10 cellular contexts compared by ENCODE assay signal in genomic region chr16:8885674-8886592, GRCh38. TPM values are rescaled to one million over a fixed set of nuclear protein-coding genes. Genes with fewer than 3 reads are reported as not detected.
DNase-seq lines count a peak whose midpoint lies in the region; ATAC-seq and TF ChIP-seq lines count a peak whose summit lies in the region.
"Had no signal": no experiment of that assay in that cellular context is flagged by ENCODE, and none has a peak within 500 bp of the region (broad histone marks: within the 10 kb centered on the region; RNA-seq: fewer than 3 reads in every experiment).

No MANE protein-coding gene starts in this region.

- no peaks in the 10 kb centered on the region for H3K9me3 ChIP-seq in tibial artery
- no peaks in the 10 kb centered on the region for H3K9me3 ChIP-seq in A673 (ENCODE audit: low read depth, low read length, poor library complexity, severe bottlenecking)

- H3K4me1 ChIP-seq in tibial artery (peaks cover 0 to 16% (median 7%) of the 10 kb centered on the region in 4 donors), A673 (ENCODE audit: insufficient read depth, low read length, poor library complexity, severe bottlenecking) (no peaks in the 10 kb centered on the region)

- H3K27ac Mint-ChIP-seq in activated T-cell treated with anti-CD3 and anti-CD28 coated beads, Interleukin-2, amount 50 U/mL, for 72 hours: no peak overlapping the region
- peak overlapping the region; percentile 86 for H3K27ac Mint-ChIP-seq in stimulated activated effector memory CD8-positive, alpha-beta T cell treated with anti-CD3 and anti-CD28 coated beads, Interleukin-12 subunit alpha, Interleukin-12 subunit beta, amount 100 ng/mL, for 72 hours

- no peak for DNase-seq in activated T-cell treated with anti-CD3 and anti-CD28 coated beads, Interleukin-2, amount 50 U/mL, for 72 hours
- DNase-seq in activated T-cell treated with anti-CD3 and anti-CD28 coated beads for 4 hours: no peak
- peak; percentile 52 for DNase-seq in SK-N-DZ (ENCODE audit: low spot score)
- peak; percentile 71 for DNase-seq in glomerular visceral epithelial cell (ENCODE audit: extremely low spot score)
- DNase-seq in stimulated activated effector memory CD8-positive, alpha-beta T cell treated with anti-CD3 and anti-CD28 coated beads, Interleukin-12 subunit alpha, Interleukin-12 subunit beta, amount 100 ng/mL, for 72 hours (ENCODE audit: low spot score in 2 of 2): no peak
- DNase-seq in tibial artery: no peak
- no peak for DNase-seq in A673 (ENCODE audit: low spot score)
- DNase-seq: activated effector memory CD4-positive, alpha-beta T cell treated with Interleukin-2 at 50 U/mL for 16 hours had no signal

- H3K36me3 ChIP-seq in tibial artery: peaks cover 10 to 25% (median 16%) of the 10 kb centered on the region in 3 donors
- H3K36me3 ChIP-seq in A673 (ENCODE audit: insufficient read depth, low read length, poor library complexity, severe bottlenecking): peaks cover 17% of the 10 kb centered on the region

- intact Hi-C loops in tibial artery (cut with DNase I; ENCODE audit: low total_unique reads): loop anchor here (5.0 kb wide), 1 partner anchor 224 kb away; no protein-coding TSS in a partner anchor
- intact Hi-C loops in A673 (cut with micrococcal nuclease; ENCODE audit: unreplicated experiment): no loop called here

- POLR2A ChIA-PET in A673 (lab: Charles Lee; ENCODE audit: low non-redundant PET): no interaction called here

- peaks cover 18% of the 10 kb centered on the region for H3K4me1 Mint-ChIP-seq in activated T-cell treated with anti-CD3 and anti-CD28 coated beads, Interleukin-2, amount 50 U/mL, for 72 hours (ENCODE audit: low read depth)
- H3K4me1 Mint-ChIP-seq in stimulated activated effector memory CD8-positive, alpha-beta T cell treated with anti-CD3 and anti-CD28 coated beads, Interleukin-12 subunit alpha, Interleukin-12 subunit beta, amount 100 ng/mL, for 72 hours: peaks cover 34% of the 10 kb centered on the region

- no TSS peak for BruUV-seq in A673 (replicated peaks; lab: Mats Ljungman, UMichigan)

- peaks cover 12% of the 10 kb centered on the region for H3K27me3 Mint-ChIP-seq in activated T-cell treated with anti-CD3 and anti-CD28 coated beads, Interleukin-2, amount 50 U/mL, for 72 hours (ENCODE audit: low read depth)

- peaks cover 0 to 8% of the 10 kb centered on the region in 2 donors for H3K27me3 ChIP-seq in tibial artery
- no peaks in the 10 kb centered on the region for H3K27me3 ChIP-seq in A673 (replicated peaks; ENCODE audit: insufficient read depth, low read depth, low read length, poor library complexity)

- H3K4me3 Mint-ChIP-seq in activated T-cell treated with anti-CD3 and anti-CD28 coated beads, Interleukin-2, amount 50 U/mL, for 72 hours: no peak overlapping the region
- H3K4me3 Mint-ChIP-seq in stimulated activated effector memory CD8-positive, alpha-beta T cell treated with anti-CD3 and anti-CD28 coated beads, Interleukin-12 subunit alpha, Interleukin-12 subunit beta, amount 100 ng/mL, for 72 hours: peak overlapping the region; percentile 19

- H3K27ac ChIP-seq in tibial artery (no peak overlapping the region), A673 (ENCODE audit: low read depth, low read length, poor library complexity, severe bottlenecking) (no peak overlapping the region)

- H3K4me3 ChIP-seq in tibial artery (no peak overlapping the region), A673 (ENCODE audit: low read depth, low read length, poor library complexity, severe bottlenecking) (no peak overlapping the region)

- CTCF ChIA-PET in A673 (lab: Charles Lee): interaction anchor here (0.9 kb wide), 1 partner anchor 249 kb away, joined by 3 read pairs; no protein-coding TSS in a partner anchor

- no peak for TF ChIP-seq CTCF in tibial artery (IDR thresholded peaks at IDR 0.05)
- no peak for TF ChIP-seq CTCF in A673 (conservative IDR thresholded peaks at IDR 0.05; ENCODE audit: low read depth, low read length)

- peaks cover 0 to 2% of the 10 kb centered on the region in 2 donors for H3K36me3 Mint-ChIP-seq in activated T-cell treated with anti-CD3 and anti-CD28 coated beads, Interleukin-2, amount 50 U/mL, for 72 hours (ENCODE audit: insufficient read depth in 2 of 2)
- peaks cover 44% of the 10 kb centered on the region for H3K36me3 Mint-ChIP-seq in stimulated activated effector memory CD8-positive, alpha-beta T cell treated with anti-CD3 and anti-CD28 coated beads, Interleukin-12 subunit alpha, Interleukin-12 subunit beta, amount 100 ng/mL, for 72 hours

- no peaks in the 10 kb centered on the region for H3K9me3 Mint-ChIP-seq in activated T-cell treated with anti-CD3 and anti-CD28 coated beads, Interleukin-2, amount 50 U/mL, for 72 hours
- H3K9me3 Mint-ChIP-seq in stimulated activated effector memory CD8-positive, alpha-beta T cell treated with anti-CD3 and anti-CD28 coated beads, Interleukin-12 subunit alpha, Interleukin-12 subunit beta, amount 100 ng/mL, for 72 hours: no peaks in the 10 kb centered on the region

- peak; percentile 18 to 30 for ATAC-seq in activated T-cell treated with anti-CD3 and anti-CD28 coated beads, Interleukin-2, amount 50 U/mL, for 72 hours (replicated peaks in 1 of 2)
- peak; percentile 53 for ATAC-seq in stimulated activated effector memory CD8-positive, alpha-beta T cell treated with anti-CD3 and anti-CD28 coated beads, Interleukin-12 subunit alpha, Interleukin-12 subunit beta, amount 100 ng/mL, for 72 hours
- no peak for ATAC-seq in GM21447 (IDR thresholded peaks at IDR 0.05; ENCODE audit: unreplicated experiment)

RNA-seq across cellular contexts. Expression of gene LITAFD, which starts 3.8 kb away (rescaled TPM):
- not detected for total RNA-seq in activated T-cell treated with anti-CD3 and anti-CD28 coated beads, Interleukin-2, amount 50 U/mL, for 72 hours
- not detected in 2 replicates for polyA plus RNA-seq in SK-N-DZ (2014; cell fraction: cytosol; rRNA removed)
- polyA plus RNA-seq in SK-N-DZ (2014; cell fraction: nucleus; rRNA removed): not detected in 2 replicates
- not detected in 2 replicates for total RNA-seq in A673 (2021)
- total RNA-seq: omental fat pad had no signal

RNA-seq across cellular contexts. Expression of gene CARHSP1, which starts 17.1 kb away (rescaled TPM):
- total RNA-seq in activated T-cell treated with anti-CD3 and anti-CD28 coated beads, Interleukin-2, amount 50 U/mL, for 72 hours: 10 to 100 TPM; 71.4 to 73.1 TPM
- polyA plus RNA-seq in SK-N-DZ (2014; cell fraction: cytosol; rRNA removed): 257 and 292 TPM in 2 replicates
- 158 and 171 TPM in 2 replicates for polyA plus RNA-seq in SK-N-DZ (2014; cell fraction: nucleus; rRNA removed)
- 316 and 329 TPM in 2 replicates for total RNA-seq in A673 (2021)

Comparison
In these comparisons a context has a peak if more than half of its experiments do, and no peak if none do; other contexts are left out.
1. DNase-seq: peak in SK-N-DZ (single experiment) and glomerular visceral epithelial cell (single experiment); none in activated T-cell treated with anti-CD3 and anti-CD28 coated beads, Interleukin-2, amount 50 U/mL, for 72 hours (0 of 2), activated T-cell treated with anti-CD3 and anti-CD28 coated beads for 4 hours (single experiment), stimulated activated effector memory CD8-positive, alpha-beta T cell treated with anti-CD3 and anti-CD28 coated beads, Interleukin-12 subunit alpha, Interleukin-12 subunit beta, amount 100 ng/mL, for 72 hours (0 of 2), tibial artery (0 of 2) and A673 (single experiment).